Comparison of ENCODE assay signal across 6 cellular contexts in genomic region chr16:31118223-31119155, GRCh38. TPM values are rescaled to one million over a fixed set of nuclear protein-coding genes. Genes with fewer than 3 reads are reported as not detected.
DNase-seq lines count a peak whose midpoint lies in the region; ATAC-seq and TF ChIP-seq lines count a peak whose summit lies in the region.

No MANE protein-coding gene starts in this region.

- DNase-seq in AG04450 (ENCODE audit: low read depth, low spot score) (no peak), PC-3 (peak; percentile 40), right atrium auricular region (ENCODE audit: low spot score) (no peak), upper lobe of right lung (no peak)
- DNase-seq in activated CD8-positive, alpha-beta memory T cell treated with anti-CD3 and anti-CD28 coated beads, Interleukin-2, amount 50 U/mL, for 4 hours, result no peak
- no peak for DNase-seq in activated effector memory CD4-positive, alpha-beta T cell treated with Interleukin-2 at 50 U/mL for 16 hours

- H3K4me1 ChIP-seq in PC-3 (ENCODE audit: insufficient read depth, low read length) (peaks cover 14% of the 10 kb centered on the region), right atrium auricular region (peaks cover 0 to 36% of the 10 kb centered on the region in 2 donors), upper lobe of right lung (peaks cover 19% of the 10 kb centered on the region)

- H3F3A ChIP-seq in PC-3 (ENCODE audit: low read length, unreplicated experiment), result no peaks in the 10 kb centered on the region

- CTCF ChIA-PET in AG04450 (lab: Charles Lee) (interaction anchor here (1.4 to 2.6 kb wide), 2 partner anchors 24 to 165 kb away, joined by 4 to 23 read pairs; no protein-coding TSS in a partner anchor), PC-3 (lab: Charles Lee) (interaction anchor here (1.4 kb wide), 1 partner anchor 24 kb away, joined by 26 read pairs; no protein-coding TSS in a partner anchor)

- H3K27ac ChIP-seq in AG04450 (ENCODE audit: low read depth, low read length) (peak overlapping the region; percentile 96), PC-3 (ENCODE audit: low read length) (peak overlapping the region; percentile 74), right atrium auricular region (peak overlapping the region; percentile 93 to 99), upper lobe of right lung (peak overlapping the region; percentile 90)

- peaks cover 22% of the 10 kb centered on the region for H3K79me2 ChIP-seq in PC-3 (ENCODE audit: low read length)

- POLR2A ChIA-PET in AG04450 (lab: Yijun Ruan, JAX), result interaction anchor here (0.6 to 3.2 kb wide), 11 partner anchors 15 to 342 kb away, joined by 3 to 41 read pairs (median 5); partner anchors contain the start of genes FUS, HSD3B7, VKORC1 and ZNF646
- POLR2A ChIA-PET in PC-3 (lab: Charles Lee; ENCODE audit: unreplicated experiment), result interaction anchor here (0.6 to 1.4 kb wide), 5 partner anchors 10 to 23 kb away, joined by 3 to 11 read pairs (median 3); partner anchors contain the start of gene PRSS8

- H3K9me2 ChIP-seq in PC-3 (replicated peaks; ENCODE audit: low read length), result no peaks in the 10 kb centered on the region

- peak overlapping the region; percentile 81 for H3K9ac ChIP-seq in PC-3 (ENCODE audit: low read length)

- no peak for ATAC-seq in PC-3
- ATAC-seq in upper lobe of right lung, result peak; percentile 3

- TSS peak; percentile 39 for BruUV-seq in PC-3 (replicated peaks; lab: Mats Ljungman, UMichigan)

- TF ChIP-seq CTCF in AG04450 (IDR thresholded peaks at IDR 0.05; ENCODE audit: low read depth, low read length), result no peak
- no peak for TF ChIP-seq CTCF in PC-3 (conservative IDR thresholded peaks at IDR 0.05; ENCODE audit: low read depth, low read length)
- TF ChIP-seq CTCF in right atrium auricular region (IDR thresholded peaks at IDR 0.05), result no peak
- TF ChIP-seq CTCF in upper lobe of right lung (IDR thresholded peaks at IDR 0.05), result no peak

- no peak overlapping the region for H2AFZ ChIP-seq in PC-3 (ENCODE audit: low read length)

- H3K4me3 ChIP-seq in AG04450 (ENCODE audit: low read depth, low read length) (peak overlapping the region; percentile 91), PC-3 (ENCODE audit: low read length) (peak overlapping the region; percentile 92), right atrium auricular region (peak overlapping the region; percentile 80 to 86), upper lobe of right lung (peak overlapping the region; percentile 54)

- H4K20me1 ChIP-seq in PC-3 (ENCODE audit: low read length), result no peaks in the 10 kb centered on the region; the same call in 1 of the 2 replicates

- no peaks in the 10 kb centered on the region; the same call in 1 of the 2 replicates for H3K9me3 ChIP-seq in AG04450 (ENCODE audit: control insufficient read depth, insufficient read depth, low read length)
- no peaks in the 10 kb centered on the region for H3K9me3 ChIP-seq in PC-3 (ENCODE audit: low read length)
- no peaks in the 10 kb centered on the region for H3K9me3 ChIP-seq in right atrium auricular region
- no peaks in the 10 kb centered on the region for H3K9me3 ChIP-seq in upper lobe of right lung

- peak overlapping the region; percentile 97 for H3K4me2 ChIP-seq in PC-3 (ENCODE audit: low read length)

- H3K36me3 ChIP-seq in PC-3 (ENCODE audit: low read depth, low read length) (peaks cover 7% of the 10 kb centered on the region), right atrium auricular region (peaks cover 47% of the 10 kb centered on the region), upper lobe of right lung (peaks cover 47% of the 10 kb centered on the region)

- H3K27me3 ChIP-seq in AG04450 (ENCODE audit: control insufficient read depth, insufficient read depth, low read length) (no peaks in the 10 kb centered on the region), PC-3 (ENCODE audit: low read length) (no peaks in the 10 kb centered on the region), right atrium auricular region (no peaks in the 10 kb centered on the region), upper lobe of right lung (no peaks in the 10 kb centered on the region)

- intact Hi-C loops in PC-3 (cut with micrococcal nuclease) (no loop called here), upper lobe of right lung (cut with DNase I) (no loop called here)

RNA-seq across cellular contexts. Expression of gene KAT8, which starts 1.0 kb away (rescaled TPM):
- 23.0 and 24.7 TPM in 2 replicates for polyA plus RNA-seq in AG04450 (2011; rRNA removed)
- polyA minus RNA-seq in AG04450 (2011; rRNA and poly(A)+ RNA removed), result 21.9 and 23.6 TPM in 2 replicates
- total RNA-seq in PC-3 (2014; rRNA removed), result 25.3 and 35.1 TPM in 2 replicates
- total RNA-seq in right atrium auricular region, result 10 to 100 TPM; 58.0 to 64.3 TPM
- 80.4 TPM for total RNA-seq in upper lobe of right lung

RNA-seq across cellular contexts. Expression of gene BCKDK, which starts 10.3 kb away (rescaled TPM):
- 31.6 and 42.3 TPM in 2 replicates for polyA plus RNA-seq in AG04450 (2011; rRNA removed)
- polyA minus RNA-seq in AG04450 (2011; rRNA and poly(A)+ RNA removed), result 33.0 and 40.9 TPM in 2 replicates
- total RNA-seq in PC-3 (2014; rRNA removed) (47.7 and 69.1 TPM in 2 replicates), right atrium auricular region (10 to 100 TPM; 52.0 to 62.3 TPM), upper lobe of right lung (33.3 TPM)

RNA-seq across cellular contexts. Expression of gene PRSS8, which starts 17.0 kb away (rescaled TPM):
- not detected in 2 replicates for polyA plus RNA-seq in AG04450 (2011; rRNA removed)
- not detected in 2 replicates for polyA minus RNA-seq in AG04450 (2011; rRNA and poly(A)+ RNA removed)
- total RNA-seq in PC-3 (2014; rRNA removed) (18.0 and 23.4 TPM in 2 replicates), right atrium auricular region (1 to 10 TPM in 1 of 2 donors, not detected in 1; 2.4 TPM), upper lobe of right lung (103 TPM)

RNA-seq across cellular contexts. Expression of gene VKORC1, which starts 23.9 kb away (rescaled TPM):
- polyA plus RNA-seq in AG04450 (2011; rRNA removed), result 210 and 272 TPM in 2 replicates
- 118 and 162 TPM in 2 replicates for polyA minus RNA-seq in AG04450 (2011; rRNA and poly(A)+ RNA removed)
- total RNA-seq in PC-3 (2014; rRNA removed) (105 and 127 TPM in 2 replicates), right atrium auricular region (10 to 100 TPM; 64.9 to 71.8 TPM), upper lobe of right lung (72.7 TPM)

RNA-seq across cellular contexts. Expression of gene PRSS53, which starts 29.7 kb away (rescaled TPM):
- polyA plus RNA-seq in AG04450 (2011; rRNA removed), result 0.67 and 0.79 TPM in 2 replicates
- 0.51 and 1.3 TPM in 2 replicates for polyA minus RNA-seq in AG04450 (2011; rRNA and poly(A)+ RNA removed)
- total RNA-seq in PC-3 (2014; rRNA removed), result 3.8 and 5.8 TPM in 2 replicates
- under 1 TPM; 0.15 to 0.43 TPM for total RNA-seq in right atrium auricular region
- 1.8 TPM for total RNA-seq in upper lobe of right lung
